In the genomic region with DNA sequence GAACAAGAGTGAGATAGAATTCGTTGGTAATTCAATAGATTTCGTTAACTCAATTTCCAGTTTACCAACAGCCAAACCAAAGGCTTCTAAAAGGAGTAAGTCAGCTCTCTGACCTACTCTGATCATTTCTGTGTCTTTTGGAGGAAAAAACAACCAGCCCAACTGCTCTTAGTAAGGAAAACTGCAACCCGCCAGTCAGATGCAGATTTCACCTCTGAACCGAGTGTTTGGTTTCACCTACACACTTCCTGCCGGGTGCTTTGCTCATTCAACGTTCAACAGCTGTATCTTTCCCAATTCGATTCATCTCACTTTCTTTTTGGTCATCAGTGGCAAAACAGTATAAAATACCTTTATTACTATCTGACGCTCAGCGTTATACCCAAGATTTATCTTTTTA, we compare ENCODE assay signal across 1 cellular context.
TF ChIP-seq lines count a peak whose summit lies in the region.

No MANE protein-coding gene starts in this region.

TF ChIP-seq in WTC11, 78 proteins besides CTCF, POLR2A, EP300 and RAD21 (continued from another document):
- TF ChIP-seq, protein P1, sequence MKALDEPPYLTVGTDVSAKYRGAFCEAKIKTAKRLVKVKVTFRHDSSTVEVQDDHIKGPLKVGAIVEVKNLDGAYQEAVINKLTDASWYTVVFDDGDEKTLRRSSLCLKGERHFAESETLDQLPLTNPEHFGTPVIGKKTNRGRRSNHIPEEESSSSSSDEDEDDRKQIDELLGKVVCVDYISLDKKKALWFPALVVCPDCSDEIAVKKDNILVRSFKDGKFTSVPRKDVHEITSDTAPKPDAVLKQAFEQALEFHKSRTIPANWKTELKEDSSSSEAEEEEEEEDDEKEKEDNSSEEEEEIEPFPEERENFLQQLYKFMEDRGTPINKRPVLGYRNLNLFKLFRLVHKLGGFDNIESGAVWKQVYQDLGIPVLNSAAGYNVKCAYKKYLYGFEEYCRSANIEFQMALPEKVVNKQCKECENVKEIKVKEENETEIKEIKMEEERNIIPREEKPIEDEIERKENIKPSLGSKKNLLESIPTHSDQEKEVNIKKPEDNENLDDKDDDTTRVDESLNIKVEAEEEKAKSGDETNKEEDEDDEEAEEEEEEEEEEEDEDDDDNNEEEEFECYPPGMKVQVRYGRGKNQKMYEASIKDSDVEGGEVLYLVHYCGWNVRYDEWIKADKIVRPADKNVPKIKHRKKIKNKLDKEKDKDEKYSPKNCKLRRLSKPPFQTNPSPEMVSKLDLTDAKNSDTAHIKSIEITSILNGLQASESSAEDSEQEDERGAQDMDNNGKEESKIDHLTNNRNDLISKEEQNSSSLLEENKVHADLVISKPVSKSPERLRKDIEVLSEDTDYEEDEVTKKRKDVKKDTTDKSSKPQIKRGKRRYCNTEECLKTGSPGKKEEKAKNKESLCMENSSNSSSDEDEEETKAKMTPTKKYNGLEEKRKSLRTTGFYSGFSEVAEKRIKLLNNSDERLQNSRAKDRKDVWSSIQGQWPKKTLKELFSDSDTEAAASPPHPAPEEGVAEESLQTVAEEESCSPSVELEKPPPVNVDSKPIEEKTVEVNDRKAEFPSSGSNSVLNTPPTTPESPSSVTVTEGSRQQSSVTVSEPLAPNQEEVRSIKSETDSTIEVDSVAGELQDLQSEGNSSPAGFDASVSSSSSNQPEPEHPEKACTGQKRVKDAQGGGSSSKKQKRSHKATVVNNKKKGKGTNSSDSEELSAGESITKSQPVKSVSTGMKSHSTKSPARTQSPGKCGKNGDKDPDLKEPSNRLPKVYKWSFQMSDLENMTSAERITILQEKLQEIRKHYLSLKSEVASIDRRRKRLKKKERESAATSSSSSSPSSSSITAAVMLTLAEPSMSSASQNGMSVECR (CRISPR knock-in tag; IDR thresholded peaks at IDR 0.05; ENCODE audit: borderline replicate concordance): no peak
- no peak for TF ChIP-seq SMAD3 (CRISPR knock-in tag; IDR thresholded peaks at IDR 0.05; ENCODE audit: borderline replicate concordance)
- TF ChIP-seq NR3C1 (CRISPR knock-in tag; conservative IDR thresholded peaks at IDR 0.05; ENCODE audit: low read depth): no peak
- TF ChIP-seq, protein P2, sequence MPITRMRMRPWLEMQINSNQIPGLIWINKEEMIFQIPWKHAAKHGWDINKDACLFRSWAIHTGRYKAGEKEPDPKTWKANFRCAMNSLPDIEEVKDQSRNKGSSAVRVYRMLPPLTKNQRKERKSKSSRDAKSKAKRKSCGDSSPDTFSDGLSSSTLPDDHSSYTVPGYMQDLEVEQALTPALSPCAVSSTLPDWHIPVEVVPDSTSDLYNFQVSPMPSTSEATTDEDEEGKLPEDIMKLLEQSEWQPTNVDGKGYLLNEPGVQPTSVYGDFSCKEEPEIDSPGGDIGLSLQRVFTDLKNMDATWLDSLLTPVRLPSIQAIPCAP (CRISPR knock-in tag; IDR thresholded peaks at IDR 0.05): no peak
- no peak for TF ChIP-seq IRF2 (CRISPR knock-in tag; IDR thresholded peaks at IDR 0.05; ENCODE audit: borderline replicate concordance, low read depth)
- TF ChIP-seq, protein P3, sequence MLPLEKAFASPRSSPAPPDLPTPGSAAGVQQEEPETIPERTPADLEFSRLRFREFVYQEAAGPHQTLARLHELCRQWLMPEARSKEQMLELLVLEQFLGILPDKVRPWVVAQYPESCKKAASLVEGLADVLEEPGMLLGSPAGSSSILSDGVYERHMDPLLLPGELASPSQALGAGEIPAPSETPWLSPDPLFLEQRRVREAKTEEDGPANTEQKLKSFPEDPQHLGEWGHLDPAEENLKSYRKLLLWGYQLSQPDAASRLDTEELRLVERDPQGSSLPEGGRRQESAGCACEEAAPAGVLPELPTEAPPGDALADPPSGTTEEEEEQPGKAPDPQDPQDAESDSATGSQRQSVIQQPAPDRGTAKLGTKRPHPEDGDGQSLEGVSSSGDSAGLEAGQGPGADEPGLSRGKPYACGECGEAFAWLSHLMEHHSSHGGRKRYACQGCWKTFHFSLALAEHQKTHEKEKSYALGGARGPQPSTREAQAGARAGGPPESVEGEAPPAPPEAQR (CRISPR knock-in tag; IDR thresholded peaks at IDR 0.05): no peak
- TF ChIP-seq, protein P4, sequence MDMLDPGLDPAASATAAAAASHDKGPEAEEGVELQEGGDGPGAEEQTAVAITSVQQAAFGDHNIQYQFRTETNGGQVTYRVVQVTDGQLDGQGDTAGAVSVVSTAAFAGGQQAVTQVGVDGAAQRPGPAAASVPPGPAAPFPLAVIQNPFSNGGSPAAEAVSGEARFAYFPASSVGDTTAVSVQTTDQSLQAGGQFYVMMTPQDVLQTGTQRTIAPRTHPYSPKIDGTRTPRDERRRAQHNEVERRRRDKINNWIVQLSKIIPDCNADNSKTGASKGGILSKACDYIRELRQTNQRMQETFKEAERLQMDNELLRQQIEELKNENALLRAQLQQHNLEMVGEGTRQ (CRISPR knock-in tag; IDR thresholded peaks at IDR 0.05): no peak
